In genomic region chr4:153275380-153276276, GRCh38 we compare ENCODE assay signal across 2 cellular contexts.
A peak's percentile ranks its signal among the peaks of the same experiment; 100 is the strongest.
TF ChIP-seq lines count a peak whose summit lies in the region.

No MANE protein-coding gene starts in this region.

TF ChIP-seq in HepG2, 621 proteins besides CTCF, POLR2A, EP300 and RAD21:
- no peak for TF ChIP-seq REL (CRISPR knock-in tag; conservative IDR thresholded peaks at IDR 0.05)
- no peak for TF ChIP-seq ZBTB10 (CRISPR knock-in tag; IDR thresholded peaks at IDR 0.05; ENCODE audit: borderline replicate concordance)
- 0 out of 2 replicates have a peak, but pooled peaks have one; percentile 23 for TF ChIP-seq MAFF (IDR thresholded peaks at IDR 0.05; ENCODE audit: low read depth, low read length)
- no peak for TF ChIP-seq SNRNP70 (IDR thresholded peaks at IDR 0.05; ENCODE audit: low read depth, low read length)
- peak in 1 of 2 experiments; percentile 61; a peak in 2 of 4 replicates for TF ChIP-seq MAFK (conservative IDR thresholded peaks at IDR 0.05 in 1 of 2, IDR thresholded peaks at IDR 0.05 in 1 of 2; ENCODE audit: low read length in 2 of 2)

TF ChIP-seq in H1, 55 proteins besides CTCF, POLR2A, EP300 and RAD21:
- no peak for TF ChIP-seq CTBP2 (IDR thresholded peaks at IDR 0.05; ENCODE audit: borderline replicate concordance, insufficient read depth, insufficient read length, low read length)
- no peak for TF ChIP-seq CBX8 (IDR thresholded peaks at IDR 0.05; ENCODE audit: borderline replicate concordance, low read depth, low read length)
- TF ChIP-seq BRCA1 (IDR thresholded peaks at IDR 0.05; ENCODE audit: low read depth, low read length), result no peak
- TF ChIP-seq TEAD4 (IDR thresholded peaks at IDR 0.05; ENCODE audit: low read depth, low read length), result peak; percentile 64; the same call in 1 of the 2 replicates
